ENCODE assay signal across 19 cellular contexts in genomic region chr1:244844155-244845121, GRCh38. TPM values are rescaled to one million over a fixed set of nuclear protein-coding genes. Genes with fewer than 3 reads are reported as not detected.
DNase-seq lines count a peak whose midpoint lies in the region; ATAC-seq, FAIRE-seq and TF ChIP-seq lines count a peak whose summit lies in the region.
"Had no signal": no experiment of that assay in that cellular context is flagged by ENCODE, and none has a peak within 500 bp of the region (broad histone marks: within the 10 kb centered on the region; RNA-seq: fewer than 3 reads in every experiment).

No MANE protein-coding gene starts in this region.

- no peaks in the 10 kb centered on the region for H4K20me1 ChIP-seq in H9 (ENCODE audit: control insufficient read depth, insufficient read depth, insufficient read length)

- peaks cover 13 to 34% of the 10 kb centered on the region in 2 donors for H3K36me3 ChIP-seq in kidney (ENCODE audit: control insufficient read depth in 1 of 2, insufficient read depth in 2 of 2, low read length in 2 of 2)

- H3T11ph ChIP-seq in H9 (ENCODE audit: low read length) = no peak overlapping the region

- H3K4me1 ChIP-seq in H9 (ENCODE audit: insufficient read depth, low read length) (no peaks in the 10 kb centered on the region), kidney (ENCODE audit: control insufficient read depth in 1 of 2, insufficient read depth in 1 of 2, low read depth in 1 of 2, low read length in 2 of 2) (peaks cover 7 to 11% of the 10 kb centered on the region in 2 donors)
- H3K4me1 ChIP-seq: parathyroid adenoma had no signal

- no peak overlapping the region for H3K4ac ChIP-seq in H9 (ENCODE audit: low read depth, low read length)

- no peak overlapping the region for H4K5ac ChIP-seq in H9 (ENCODE audit: insufficient read length, low read depth, low read length)

- no peak for TF ChIP-seq CTCF in CD4-positive, alpha-beta T cell (IDR thresholded peaks at IDR 0.05)
- TF ChIP-seq CTCF in H9 (conservative IDR thresholded peaks at IDR 0.05) (no peak), kidney (IDR thresholded peaks at IDR 0.05; ENCODE audit: borderline replicate concordance, extremely low read depth, insufficient read depth) (no peak)

- no peaks in the 10 kb centered on the region for H3K79me1 ChIP-seq in H9 (ENCODE audit: insufficient read depth, low read depth, low read length, poor library complexity, severe bottlenecking)

- POLR2A ChIA-PET in CD4-positive, alpha-beta T cell (lab: Charles Lee) = interaction anchor here (1.2 to 16.6 kb wide), 3 partner anchors 9 to 13 kb away, joined by 5 to 1262 read pairs (median 11); partner anchors contain the start of genes COX20 and HNRNPU

- no peak overlapping the region for H2BK20ac ChIP-seq in H9 (ENCODE audit: low read depth, low read length, poor library complexity, severe bottlenecking)

- H3K4me1 Mint-ChIP-seq in CD4-positive, alpha-beta T cell (ENCODE audit: low read depth) = peaks cover 83% of the 10 kb centered on the region
- H3K4me1 Mint-ChIP-seq in H9 = peaks cover 6 to 9% of the 10 kb centered on the region in 2 experiments; a peak in 3 of 4 replicates
- H3K4me1 Mint-ChIP-seq in activated T-helper 1 cell treated with anti-CD3 and anti-CD28 coated beads, Interleukin-12 subunit alpha, Interleukin-12 subunit beta, Interleukin-2, Interleukin-4 antibody, amounts not matched to agents 30 ng/mL and 10 ng/mL and 1 ng/mL, durations not matched to agents 14 hours and 24 hours and 36 hours (ENCODE audit: low read depth) = peaks cover 68% of the 10 kb centered on the region

- H3K56ac ChIP-seq in H9 (ENCODE audit: insufficient read length, low read depth, low read length) = no peak overlapping the region

- H3K4me2 ChIP-seq in H9 (ENCODE audit: insufficient read depth, insufficient read length, low read length) = no peak overlapping the region
- H3K4me2 ChIP-seq: KMS-11 had no signal

- H3K27me3 Mint-ChIP-seq in CD4-positive, alpha-beta T cell = no peaks in the 10 kb centered on the region
- H3K27me3 Mint-ChIP-seq in H9 (ENCODE audit: low read depth) = no peaks in the 10 kb centered on the region
- no peaks in the 10 kb centered on the region for H3K27me3 Mint-ChIP-seq in activated T-helper 1 cell treated with anti-CD3 and anti-CD28 coated beads, Interleukin-12 subunit alpha, Interleukin-12 subunit beta, Interleukin-2, Interleukin-4 antibody, amounts not matched to agents 30 ng/mL and 10 ng/mL and 1 ng/mL, durations not matched to agents 14 hours and 24 hours and 36 hours (ENCODE audit: insufficient read depth)
- H3K27me3 Mint-ChIP-seq: CD4-positive, CD25-positive, alpha-beta regulatory T cell had no signal

- no peak for FAIRE-seq in kidney (lab: Jason Lieb, UNC)

- H3K4me3 Mint-ChIP-seq in CD4-positive, alpha-beta T cell = no peak overlapping the region
- no peak overlapping the region for H3K4me3 Mint-ChIP-seq in H9
- no peak overlapping the region for H3K4me3 Mint-ChIP-seq in activated T-helper 1 cell treated with anti-CD3 and anti-CD28 coated beads, Interleukin-12 subunit alpha, Interleukin-12 subunit beta, Interleukin-2, Interleukin-4 antibody, amounts not matched to agents 30 ng/mL and 10 ng/mL and 1 ng/mL, durations not matched to agents 14 hours and 24 hours and 36 hours
- H3K4me3 Mint-ChIP-seq: CD4-positive, CD25-positive, alpha-beta regulatory T cell had no signal

- H3K18ac ChIP-seq in H9 (ENCODE audit: insufficient read length, low read depth, low read length) = no peak overlapping the region

- H3K14ac ChIP-seq in H9 (ENCODE audit: insufficient read depth, low read length) = no peak overlapping the region

- no peak overlapping the region for H2BK5ac ChIP-seq in H9 (ENCODE audit: insufficient read length, low read length)

- no peak overlapping the region for H3K9ac ChIP-seq in H9 (ENCODE audit: extremely low read depth, insufficient read length, low read length)
- no peak overlapping the region for H3K9ac ChIP-seq in kidney (ENCODE audit: low read length in 2 of 2)
- H3K9ac ChIP-seq: KMS-11, parathyroid adenoma had no signal

- CTCF ChIA-PET in CD4-positive, alpha-beta T cell (lab: Charles Lee) = interaction anchor here (1.2 kb wide), 2 partner anchors 11 to 198 kb away, joined by 3 to 6 read pairs; no protein-coding TSS in a partner anchor

- no peak overlapping the region for H4K8ac ChIP-seq in H9 (replicated peaks; ENCODE audit: insufficient read length, low read depth, low read length)

- intact Hi-C loops in CD4-positive, alpha-beta T cell (cut with DNase I, micrococcal nuclease) = no loop called here
- intact Hi-C loops in activated T-helper 1 cell treated with anti-CD3 and anti-CD28 coated beads, Interleukin-12 subunit alpha, Interleukin-12 subunit beta, Interleukin-2, Interleukin-4 antibody, amounts not matched to agents 30 ng/mL and 10 ng/mL and 1 ng/mL, durations not matched to agents 14 hours and 24 hours and 36 hours (cut with micrococcal nuclease) = loop anchor here (1.0 kb wide), 1 partner anchor 11 kb away; no protein-coding TSS in a partner anchor
- intact Hi-C loops in kidney (cut with DNase I) = no loop called here

- no peaks in the 10 kb centered on the region for H3K27me3 ChIP-seq in CD4-positive, alpha-beta T cell (ENCODE audit: control insufficient read depth, insufficient read depth, low read length)
- no peaks in the 10 kb centered on the region for H3K27me3 ChIP-seq in H9 (ENCODE audit: insufficient read depth, low read length)
- H3K27me3 ChIP-seq: heart right ventricle, spleen had no signal

- H3K23ac ChIP-seq in H9 (ENCODE audit: insufficient read length, low read depth, low read length) = no peak overlapping the region

- H4K91ac ChIP-seq in H9 (ENCODE audit: insufficient read length, low read depth, low read length) = no peak overlapping the region

- ATAC-seq in CD4-positive, alpha-beta T cell (ENCODE audit: poor library complexity) = no peak
- ATAC-seq: esophagus mucosa, HCT116, heart right ventricle had no signal

- no peaks in the 10 kb centered on the region for H3K23me2 ChIP-seq in H9 (ENCODE audit: insufficient read length, low read depth, low read length, poor library complexity, severe bottlenecking)

- H3K27ac Mint-ChIP-seq in CD4-positive, alpha-beta T cell = peak overlapping the region; percentile 55
- H3K27ac Mint-ChIP-seq in H9 = peak overlapping the region in 2 of 3 experiments; percentile 57 to 65; a peak in 3 of 7 replicates
- H3K27ac Mint-ChIP-seq in activated T-helper 1 cell treated with anti-CD3 and anti-CD28 coated beads, Interleukin-12 subunit alpha, Interleukin-12 subunit beta, Interleukin-2, Interleukin-4 antibody, amounts not matched to agents 30 ng/mL and 10 ng/mL and 1 ng/mL, durations not matched to agents 14 hours and 24 hours and 36 hours = peak overlapping the region; percentile 65

- no peak overlapping the region for H2BK15ac ChIP-seq in H9 (ENCODE audit: low read depth, low read length)

- DNase-seq in CD4-positive, alpha-beta T cell = no peak
- DNase-seq in H9 = no peak
- DNase-seq in activated T-helper 1 cell treated with anti-CD3 and anti-CD28 coated beads, Interleukin-12 subunit alpha, Interleukin-12 subunit beta, Interleukin-2, Interleukin-4 antibody, amounts not matched to agents 30 ng/mL and 10 ng/mL and 1 ng/mL, durations not matched to agents 14 hours and 24 hours and 36 hours (ENCODE audit: low spot score) = no peak
- peak; percentile 36 for DNase-seq in kidney
- DNase-seq in stimulated activated naive CD4-positive, alpha-beta T cell treated with Interleukin-2 at 50 U/mL for 16 hours (lab: John Stamatoyannopoulos, UW) = no peak
- DNase-seq in DMS79 (lab: John Stamatoyannopoulos, UW) = no peak
- no peak for DNase-seq in dermis blood vessel endothelial cell
- DNase-seq: amniotic stem cell; CD4-positive, CD25-positive, alpha-beta regulatory T cell; EL; heart right ventricle; kidney glomerular epithelial cell; midbrain; SHP77 treated with DMSO at 0.1 percent for 48 hours; spleen had no signal

- no peak overlapping the region for H2BK120ac ChIP-seq in H9 (ENCODE audit: low read depth, low read length, poor library complexity, severe bottlenecking)

- H3K9me3 Mint-ChIP-seq in CD4-positive, alpha-beta T cell = no peaks in the 10 kb centered on the region
- H3K9me3 Mint-ChIP-seq in H9 = no peaks in the 10 kb centered on the region
- H3K9me3 Mint-ChIP-seq in activated T-helper 1 cell treated with anti-CD3 and anti-CD28 coated beads, Interleukin-12 subunit alpha, Interleukin-12 subunit beta, Interleukin-2, Interleukin-4 antibody, amounts not matched to agents 30 ng/mL and 10 ng/mL and 1 ng/mL, durations not matched to agents 14 hours and 24 hours and 36 hours = no peaks in the 10 kb centered on the region
- H3K9me3 Mint-ChIP-seq: CD4-positive, CD25-positive, alpha-beta regulatory T cell had no signal

- H3K27ac ChIP-seq in CD4-positive, alpha-beta T cell (ENCODE audit: low read depth, low read length) = no peak overlapping the region
- H3K27ac ChIP-seq in H9 (ENCODE audit: insufficient read length, low read depth, low read length) (no peak overlapping the region), kidney (ENCODE audit: low read depth in 2 of 2, low read length in 2 of 2) (no peak overlapping the region)
- H3K27ac ChIP-seq: heart right ventricle, KMS-11, parathyroid adenoma had no signal

- no CpG with 5 or more reads among the region's 13 CpGs for WGBS in H9 (ENCODE audit: extremely low coverage, insufficient read length, low lambda C conversion rate)

- H3K4me3 ChIP-seq in kidney (ENCODE audit: low read length in 2 of 2) = no peak overlapping the region
- H3K4me3 ChIP-seq: heart right ventricle, spleen had no signal

- H2BK12ac ChIP-seq in H9 (ENCODE audit: insufficient read length, low read depth, low read length) = no peak overlapping the region

- no peaks in the 10 kb centered on the region for H3K79me2 ChIP-seq in H9 (ENCODE audit: insufficient read depth, low read length)
- H3K79me2 ChIP-seq: parathyroid adenoma had no signal

- peaks cover 98% of the 10 kb centered on the region for H3K36me3 Mint-ChIP-seq in CD4-positive, alpha-beta T cell (ENCODE audit: low read depth)
- H3K36me3 Mint-ChIP-seq in H9 (ENCODE audit: insufficient read depth in 1 of 3, low read depth in 3 of 3) = peaks cover 40 to 94% (median 69%) of the 10 kb centered on the region in 3 experiments; a peak in 6 of 7 replicates
- H3K36me3 Mint-ChIP-seq in activated T-helper 1 cell treated with anti-CD3 and anti-CD28 coated beads, Interleukin-12 subunit alpha, Interleukin-12 subunit beta, Interleukin-2, Interleukin-4 antibody, amounts not matched to agents 30 ng/mL and 10 ng/mL and 1 ng/mL, durations not matched to agents 14 hours and 24 hours and 36 hours (ENCODE audit: low read depth) = peaks cover 66% of the 10 kb centered on the region

- no peaks in the 10 kb centered on the region for H3K9me3 ChIP-seq in CD4-positive, alpha-beta T cell (ENCODE audit: control insufficient read depth, low read length)
- H3K9me3 ChIP-seq in H9 (ENCODE audit: control insufficient read depth, low read depth, low read length) (no peaks in the 10 kb centered on the region), kidney (ENCODE audit: control insufficient read depth in 1 of 2, low read length in 2 of 2) (no peaks in the 10 kb centered on the region)
- H3K9me3 ChIP-seq: heart right ventricle, spleen had no signal

- no peak overlapping the region for H2AK5ac ChIP-seq in H9 (ENCODE audit: insufficient read length, low read length)

- no peak overlapping the region for H2AFZ ChIP-seq in H9 (ENCODE audit: low read length)
- H2AFZ ChIP-seq: parathyroid adenoma had no signal

RNA-seq across cellular contexts. Expression of gene COX20, which starts 9.0 kb away (rescaled TPM):
- total RNA-seq in CD4-positive, alpha-beta T cell = 10 to 100 TPM; 14.5 to 16.8 TPM
- total RNA-seq in H9 (2021) (38.0 and 39.2 TPM in 2 replicates), kidney (45.4 TPM), dermis blood vessel endothelial cell (16.8 and 33.0 TPM in 2 replicates)
- total RNA-seq in activated T-helper 1 cell treated with anti-CD3 and anti-CD28 coated beads, Interleukin-12 subunit alpha, Interleukin-12 subunit beta, Interleukin-2, Interleukin-4 antibody, amounts not matched to agents 30 ng/mL and 10 ng/mL and 1 ng/mL, durations not matched to agents 14 hours and 24 hours and 36 hours = 27.4 and 27.6 TPM in 2 replicates
- 171 TPM for polyA plus RNA-seq in kidney (ENCODE audit: insufficient read depth, low read depth, low replicate concordance)

RNA-seq across cellular contexts. Expression of gene HNRNPU, which starts 19.9 kb away (rescaled TPM):
- total RNA-seq in CD4-positive, alpha-beta T cell = 100 to 1,000 TPM; 415 TPM
- 651 and 657 TPM in 2 replicates for total RNA-seq in H9 (2021)
- 566 and 573 TPM in 2 replicates for total RNA-seq in activated T-helper 1 cell treated with anti-CD3 and anti-CD28 coated beads, Interleukin-12 subunit alpha, Interleukin-12 subunit beta, Interleukin-2, Interleukin-4 antibody, amounts not matched to agents 30 ng/mL and 10 ng/mL and 1 ng/mL, durations not matched to agents 14 hours and 24 hours and 36 hours
- 329 TPM for total RNA-seq in kidney
- 153 TPM for polyA plus RNA-seq in kidney (ENCODE audit: insufficient read depth, low read depth, low replicate concordance)
- 395 and 520 TPM in 2 replicates for total RNA-seq in dermis blood vessel endothelial cell
